In genomic region chr1:57549280-57549679, GRCh38 we compare ENCODE assay signal across 23 cellular contexts.
A peak's percentile ranks its signal among the peaks of the same experiment; 100 is the strongest.
DNase-seq lines count a peak whose midpoint lies in the region; ATAC-seq, FAIRE-seq and TF ChIP-seq lines count a peak whose summit lies in the region.
"Had no signal": no experiment of that assay in that cellular context is flagged by ENCODE, and none has a peak within 500 bp of the region (broad histone marks: within the 10 kb centered on the region; RNA-seq: fewer than 3 reads in every experiment).

No MANE protein-coding gene starts in this region.

- TF ChIP-seq RAD21 in HepG2 (CRISPR knock-in tag; IDR thresholded peaks at IDR 0.05), result no peak

- ATAC-seq in HepG2, result no peak
- no peak for ATAC-seq in GM19455 (IDR thresholded peaks at IDR 0.05; ENCODE audit: unreplicated experiment)
- no peak for ATAC-seq in HG02885 (IDR thresholded peaks at IDR 0.05; ENCODE audit: poor library complexity, unreplicated experiment)
- no peak for ATAC-seq in GM18517 (IDR thresholded peaks at IDR 0.05; ENCODE audit: unreplicated experiment)
- ATAC-seq: A549; CD8-positive, alpha-beta T cell; HCT116; K562 had no signal

- H3K4me2 ChIP-seq in HepG2 (ENCODE audit: low read depth, low read length), result no peak overlapping the region
- H3K4me2 ChIP-seq: A549 had no signal

- no peak overlapping the region for H3K9ac ChIP-seq in HepG2 (ENCODE audit: insufficient read depth, low read depth, low read length)

- no peaks in the 10 kb centered on the region for H3K79me2 ChIP-seq in HepG2 (ENCODE audit: insufficient read depth, low read length)

- H2AFZ ChIP-seq in HepG2 (ENCODE audit: low read length), result no peak overlapping the region

- no peak for FAIRE-seq in HepG2 (lab: Jason Lieb, UNC)
- FAIRE-seq: A549, GM12878, K562 had no signal

- no peaks in the 10 kb centered on the region for H3K4me1 ChIP-seq in HepG2 (ENCODE audit: insufficient read depth, low read length)
- H3K4me1 ChIP-seq: A549, Peyer's patch had no signal

- no peaks in the 10 kb centered on the region; a peak in 1 of 5 replicates for H3K27me3 ChIP-seq in HepG2 (ENCODE audit: control insufficient read depth in 1 of 2, insufficient read depth in 2 of 2, low read length in 2 of 2)
- H3K27me3 ChIP-seq: Peyer's patch had no signal

- POLR2A ChIA-PET in HepG2 (lab: Yijun Ruan, JAX), result no interaction called here

- no peak for TF ChIP-seq CTCF in AG10803 (conservative IDR thresholded peaks at IDR 0.05; ENCODE audit: low read length)
- TF ChIP-seq CTCF in HepG2 (CRISPR knock-in tag; IDR thresholded peaks at IDR 0.05), result no peak

- H3K4me3 ChIP-seq in AG10803 (ENCODE audit: low read length) (no peak overlapping the region), HepG2 (replicated peaks in 1 of 3; ENCODE audit: insufficient read depth in 1 of 3, low read depth in 2 of 3, low read length in 3 of 3) (no peak overlapping the region)
- H3K4me3 ChIP-seq: A549, GM12878, K562, Peyer's patch had no signal

- H4K20me1 ChIP-seq in HepG2 (ENCODE audit: insufficient read depth, low read length), result no peaks in the 10 kb centered on the region

- no peaks in the 10 kb centered on the region for H3K36me3 ChIP-seq in HepG2 (replicated peaks in 1 of 2; ENCODE audit: control insufficient read depth in 1 of 2, insufficient read depth in 2 of 2, low read length in 2 of 2)
- H3K36me3 ChIP-seq: Peyer's patch had no signal

- CTCF ChIA-PET in HepG2 (lab: Yijun Ruan, JAX; ENCODE audit: low intra/inter-chr PET ratio, low total read pairs), result no interaction called here

- BruUV-seq in HepG2 (replicated peaks; lab: Mats Ljungman, UMichigan), result no TSS peak

- DNase-seq in AG10803 (ENCODE audit: low read depth) (peak; percentile 25), DMS53 (lab: John Stamatoyannopoulos, UW) (peak; percentile 79), M059J (ENCODE audit: low read depth) (peak; percentile 8), HepG2 (ENCODE audit: low spot score) (no peak)
- DNase-seq in activated naive CD4-positive, alpha-beta T cell (lab: John Stamatoyannopoulos, UW), result no peak
- DNase-seq: C1 segment of cervical spinal cord; CD8-positive, alpha-beta T cell; GDM1; GOT3; NCI-H1105; NCI-H146; NCI-H226; NCI-H524 treated with DMSO at 0.1 percent for 48 hours; NCI-H82; Peyer's patch; T-helper 1 cell had no signal

- TF ChIP-seq EP300 in HepG2 (IDR thresholded peaks at IDR 0.05; ENCODE audit: low read depth in 2 of 2, low read length in 2 of 2), result no peak
- no peak for TF ChIP-seq EP300 in HepG2 (CRISPR knock-in tag; IDR thresholded peaks at IDR 0.05; ENCODE audit: borderline replicate concordance)

- intact Hi-C loops in HepG2 (cut with micrococcal nuclease; ENCODE audit: unreplicated experiment), result no loop called here

- WGBS in HepG2 (ENCODE audit: low lambda C conversion rate), result 0% methylated on average over 4 of the region's 4 CpGs

- in situ Hi-C loops in HepG2 (cut with HindIII; ENCODE audit: extremely low pct_ligation_motif_present, low pct_unique_long_range_greater_than_20kb), result no loop called here

- TF ChIP-seq POLR2A in HepG2 (IDR thresholded peaks at IDR 0.05; ENCODE audit: insufficient read depth in 1 of 2, low read depth in 2 of 2, low read length in 2 of 2), result no peak

- no peak overlapping the region for H3K27ac ChIP-seq in HepG2 (ENCODE audit: extremely low read length, insufficient read depth, low read length)
- H3K27ac ChIP-seq: A549, Peyer's patch had no signal

- H3K9me3 ChIP-seq in HepG2 (ENCODE audit: low read length), result no peaks in the 10 kb centered on the region
- H3K9me3 ChIP-seq: A549, Peyer's patch had no signal

TF ChIP-seq in HepG2, 621 proteins besides CTCF, POLR2A, EP300 and RAD21:
- TF ChIP-seq TEAD2 (CRISPR knock-in tag; IDR thresholded peaks at IDR 0.05) (no peak), ZNF780A (CRISPR knock-in tag; IDR thresholded peaks at IDR 0.05) (no peak), RFX1 (IDR thresholded peaks at IDR 0.05) (no peak), ATF7 (IDR thresholded peaks at IDR 0.05) (peak; percentile 69), ATF7 (CRISPR knock-in tag; IDR thresholded peaks at IDR 0.05) (no peak), U2AF2 (IDR thresholded peaks at IDR 0.05; ENCODE audit: low read depth, low read length) (no peak)

Comparison
In these comparisons a context has a peak if more than half of its experiments do, and no peak if none do; other contexts are left out.
1. DNase-seq: peak in AG10803 (single experiment), DMS53 (single experiment) and M059J (single experiment); none in HepG2 (single experiment) and activated naive CD4-positive, alpha-beta T cell (0 of 4).